ENCODE assay signal across 8 cellular contexts in genomic region chr9:93183663-93184438, GRCh38. TPM values are rescaled to one million over a fixed set of nuclear protein-coding genes. Genes with fewer than 3 reads are reported as not detected.
DNase-seq lines count a peak whose midpoint lies in the region; ATAC-seq and TF ChIP-seq lines count a peak whose summit lies in the region.

Gene WNK2, plus strand, starts transcription at chr9:93184139. Its CDS starts 791 bp downstream, at chr9:93184930.

- peak; percentile 64 for DNase-seq in GM23338 (ENCODE audit: low spot score)
- no peak for DNase-seq in Panc1 (ENCODE audit: low read depth, low spot score)
- DNase-seq in activated naive CD8-positive, alpha-beta T cell treated with anti-CD3 and anti-CD28 coated beads, Interleukin-2, amount 10 ng/mL, durations not matched to agents 7 days and 5 days: peak; percentile 74
- DNase-seq in hepatocyte (ENCODE audit: low spot score): peak; percentile 75
- no peak for DNase-seq in sciatic nerve (ENCODE audit: low spot score)
- DNase-seq in cerebellar nuclear complex (lab: John Stamatoyannopoulos, UW): no peak

- peaks cover 23% of the 10 kb centered on the region for H3K27me3 Mint-ChIP-seq in GM23338 (ENCODE audit: insufficient read depth, low read depth, poor library complexity)
- peaks cover 55% of the 10 kb centered on the region for H3K27me3 Mint-ChIP-seq in activated naive CD8-positive, alpha-beta T cell treated with anti-CD3 and anti-CD28 coated beads, Interleukin-2, amount 10 ng/mL, durations not matched to agents 7 days and 5 days

- TF ChIP-seq CTCF in GM23338 (conservative IDR thresholded peaks at IDR 0.05; ENCODE audit: low read depth in 2 of 2): no peak
- no peak for TF ChIP-seq CTCF in Panc1 (IDR thresholded peaks at IDR 0.05)
- no peak for TF ChIP-seq CTCF in hepatocyte (IDR thresholded peaks at IDR 0.05; ENCODE audit: poor library complexity)

- H3K27ac ChIP-seq in GM23338 (ENCODE audit: low read depth) (no peak within 1 kb of the TSS), Panc1 (ENCODE audit: low read length) (no peak within 1 kb of the TSS), hepatocyte (no peak within 1 kb of the TSS)

- intact Hi-C loops in Panc1 (cut with micrococcal nuclease; ENCODE audit: unreplicated experiment): no loop called here
- intact Hi-C loops in sciatic nerve (cut with DNase I): no loop called here

- no peak within 1 kb of the TSS for H3K27ac Mint-ChIP-seq in GM23338
- no peak within 1 kb of the TSS for H3K27ac Mint-ChIP-seq in activated naive CD8-positive, alpha-beta T cell treated with anti-CD3 and anti-CD28 coated beads, Interleukin-2, amount 10 ng/mL, durations not matched to agents 7 days and 5 days

- in situ Hi-C loops in Panc1 (cut with HindIII; ENCODE audit: low pct_unique_long_range_greater_than_20kb, low sequenced_read_pairs): no loop called here

- H3K79me2 ChIP-seq in GM23338 (replicated peaks; ENCODE audit: insufficient read depth) (peaks cover 29% of the 10 kb centered on the region), hepatocyte (no peaks in the 10 kb centered on the region)

- H3K36me3 Mint-ChIP-seq in GM23338 (ENCODE audit: low read depth): no peaks in the 10 kb centered on the region; the same call in 2 of the 3 replicates
- H3K36me3 Mint-ChIP-seq in activated naive CD8-positive, alpha-beta T cell treated with anti-CD3 and anti-CD28 coated beads, Interleukin-2, amount 10 ng/mL, durations not matched to agents 7 days and 5 days: no peaks in the 10 kb centered on the region

- H3K4me1 Mint-ChIP-seq in GM23338: peaks cover 31% of the 10 kb centered on the region
- peaks cover 1% of the 10 kb centered on the region for H3K4me1 Mint-ChIP-seq in activated naive CD8-positive, alpha-beta T cell treated with anti-CD3 and anti-CD28 coated beads, Interleukin-2, amount 10 ng/mL, durations not matched to agents 7 days and 5 days

- ATAC-seq in GM23338 (peak; percentile 57), Panc1 (peak; percentile 83), sciatic nerve (peak; percentile 73), GM18867 (IDR thresholded peaks at IDR 0.05; ENCODE audit: unreplicated experiment) (no peak), GM19455 (IDR thresholded peaks at IDR 0.05; ENCODE audit: unreplicated experiment) (no peak)
- ATAC-seq in activated naive CD8-positive, alpha-beta T cell treated with anti-CD3 and anti-CD28 coated beads, Interleukin-2, amount 10 ng/mL, durations not matched to agents 7 days and 5 days (ENCODE audit: low read depth): peak; percentile 65

- POLR2A ChIA-PET in Panc1 (lab: Charles Lee): no interaction called here
- POLR2A ChIA-PET in activated naive CD8-positive, alpha-beta T cell treated with anti-CD3 and anti-CD28 coated beads, Interleukin-2, amount 10 ng/mL, durations not matched to agents 7 days and 5 days (lab: Charles Lee): interaction anchor here (1.1 kb wide), 1 partner anchor 50 kb away, joined by 3 read pairs; the partner anchor contains the start of gene NINJ1

- peaks cover 8% of the 10 kb centered on the region; the same call in 1 of the 2 replicates for H3K4me1 ChIP-seq in GM23338 (ENCODE audit: insufficient read depth)
- H3K4me1 ChIP-seq in Panc1 (ENCODE audit: control insufficient read depth, insufficient read depth, low read length): no peaks in the 10 kb centered on the region; the same call in 1 of the 2 replicates
- peaks cover 5% of the 10 kb centered on the region for H3K4me1 ChIP-seq in hepatocyte (ENCODE audit: insufficient read depth)

- H2AFZ ChIP-seq in GM23338: peak within 1 kb of the TSS; percentile 97
- H2AFZ ChIP-seq in hepatocyte: peak within 1 kb of the TSS; percentile 78

- CTCF ChIA-PET in Panc1 (lab: Charles Lee): no interaction called here

- H3K27me3 ChIP-seq in GM23338 (ENCODE audit: insufficient read depth): peaks cover 29% of the 10 kb centered on the region
- H3K27me3 ChIP-seq in Panc1 (ENCODE audit: control insufficient read depth, insufficient read depth, low read length): no peaks in the 10 kb centered on the region
- H3K27me3 ChIP-seq in hepatocyte: peaks cover 26% of the 10 kb centered on the region

- H3K4me2 ChIP-seq in GM23338 (peak within 1 kb of the TSS; percentile 90), hepatocyte (peak within 1 kb of the TSS; percentile 98)

- H3K9me3 ChIP-seq in Panc1 (ENCODE audit: control insufficient read depth, insufficient read depth, low read depth, low read length): no peaks in the 10 kb centered on the region
- no peaks in the 10 kb centered on the region for H3K9me3 ChIP-seq in hepatocyte (ENCODE audit: low read depth)

- H3K9me2 ChIP-seq in GM23338 (ENCODE audit: insufficient read depth) (no peaks in the 10 kb centered on the region), hepatocyte (replicated peaks; ENCODE audit: insufficient read depth) (no peaks in the 10 kb centered on the region)

- H4K20me1 ChIP-seq in GM23338 (replicated peaks; ENCODE audit: insufficient read depth): peaks cover 12% of the 10 kb centered on the region
- no peaks in the 10 kb centered on the region for H4K20me1 ChIP-seq in hepatocyte (ENCODE audit: insufficient read depth, poor library complexity, severe bottlenecking)

- 7% methylated on average over 21 of the region's 85 CpGs for WGBS in hepatocyte (ENCODE audit: low lambda C conversion rate, missing lambda C conversion rate)

- H3K36me3 ChIP-seq in GM23338 (ENCODE audit: insufficient read depth) (no peaks in the 10 kb centered on the region), Panc1 (ENCODE audit: control insufficient read depth, insufficient read depth, low read length) (no peaks in the 10 kb centered on the region), hepatocyte (replicated peaks; ENCODE audit: insufficient read depth, low read depth) (no peaks in the 10 kb centered on the region)

- H3F3A ChIP-seq in GM23338 (replicated peaks; ENCODE audit: low read depth): no peaks in the 10 kb centered on the region

- H3K4me3 ChIP-seq in GM23338 (peak within 1 kb of the TSS; percentile 74), Panc1 (ENCODE audit: low read depth in 2 of 2, low read length in 2 of 2) (peak within 1 kb of the TSS; percentile 40 to 42), hepatocyte (peak within 1 kb of the TSS; percentile 61)

- no TSS peak for BruUV-seq in Panc1 (replicated peaks; lab: Mats Ljungman, UMichigan)

- H3K4me3 Mint-ChIP-seq in GM23338: peak within 1 kb of the TSS; percentile 74
- H3K4me3 Mint-ChIP-seq in activated naive CD8-positive, alpha-beta T cell treated with anti-CD3 and anti-CD28 coated beads, Interleukin-2, amount 10 ng/mL, durations not matched to agents 7 days and 5 days: peak within 1 kb of the TSS; percentile 65

- H3K9me3 Mint-ChIP-seq in GM23338: no peaks in the 10 kb centered on the region; the same call in 2 of the 3 replicates
- no peaks in the 10 kb centered on the region for H3K9me3 Mint-ChIP-seq in activated naive CD8-positive, alpha-beta T cell treated with anti-CD3 and anti-CD28 coated beads, Interleukin-2, amount 10 ng/mL, durations not matched to agents 7 days and 5 days

TF ChIP-seq in GM23338, 12 proteins besides CTCF, POLR2A, EP300 and RAD21:
- no peak for TF ChIP-seq ETS1 (IDR thresholded peaks at IDR 0.05)
- no peak for TF ChIP-seq NANOG (IDR thresholded peaks at IDR 0.05; ENCODE audit: borderline replicate concordance)
- TF ChIP-seq CREB1 (CRISPR knock-in tag; IDR thresholded peaks at IDR 0.05; ENCODE audit: low read depth): no peak
- peak; percentile 46; the same call in 1 of the 2 replicates for TF ChIP-seq POLR2AphosphoS5 (IDR thresholded peaks at IDR 0.05; ENCODE audit: low read depth)
- no peak for TF ChIP-seq REST (IDR thresholded peaks at IDR 0.05; ENCODE audit: unreplicated experiment)
- TF ChIP-seq EZH2 (IDR thresholded peaks at IDR 0.05; ENCODE audit: low read depth, unreplicated experiment): no peak
- no peak for TF ChIP-seq STAT1 (IDR thresholded peaks at IDR 0.05; ENCODE audit: unreplicated experiment)

RNA-seq across cellular contexts. Expression of gene WNK2, which starts in this region (rescaled TPM):
- 93.4 and 102 TPM in 2 replicates for total RNA-seq in GM23338 (2014; rRNA removed; shearing (Covaris generic))
- polyA plus RNA-seq in GM23338 (2016; fragmentation: Nextera tagmentation; extraction: Ambion mirVana) (56.4 and 61.7 TPM in 2 replicates), hepatocyte (13.5 and 19.9 TPM in 2 replicates)
- total RNA-seq in Panc1 (2021; ENCODE audit: unreplicated experiment) (13.7 TPM), hepatocyte (6.2 and 8.9 TPM in 2 replicates), sciatic nerve (6.6 TPM)
- 20.5 TPM for polyA plus RNA-seq in Panc1 (2012; ENCODE audit: insufficient read length)
- under 1 TPM in 1 of 2 experiments, not detected in 1; 0.25 TPM for total RNA-seq in activated naive CD8-positive, alpha-beta T cell treated with anti-CD3 and anti-CD28 coated beads, Interleukin-2, amount 10 ng/mL, durations not matched to agents 7 days and 5 days

Comparison
In these comparisons a context has a peak if more than half of its experiments do, and no peak if none do; other contexts are left out.
1. Peak in DNase-seq and ATAC-seq in activated naive CD8-positive, alpha-beta T cell treated with anti-CD3 and anti-CD28 coated beads, Interleukin-2, amount 10 ng/mL, durations not matched to agents 7 days and 5 days; RNA of the gene not detected or under 1 TPM.
2. ATAC-seq: peak in GM23338 (single experiment), Panc1 (single experiment) and sciatic nerve (single experiment); none in GM18867 (single experiment) and GM19455 (single experiment).
3. DNase-seq: peak in GM23338 (single experiment) and hepatocyte (single experiment); none in Panc1 (single experiment), sciatic nerve (single experiment) and cerebellar nuclear complex (0 of 2).
4. Peak in every context shown above with its lines, with median percentiles within 50 percentile points of each other: H3K4me3 ChIP-seq.